ENCODE assay signal across 1 cellular context in the genomic region with DNA sequence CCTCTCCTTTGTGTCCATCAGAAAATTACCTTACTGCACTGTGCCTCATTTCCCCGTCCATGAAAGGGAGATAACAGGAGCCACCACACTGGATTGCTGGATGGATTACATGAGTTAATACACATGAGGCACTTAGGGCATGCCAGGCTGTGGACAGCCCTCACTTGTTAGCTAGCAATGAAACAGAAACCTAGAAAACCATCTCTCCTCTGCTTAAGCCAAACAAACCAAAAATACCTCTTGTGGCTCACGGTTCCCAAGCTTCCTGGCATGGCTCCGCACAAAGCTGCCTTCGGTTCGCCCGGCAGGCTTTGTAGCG.
TF ChIP-seq lines count a peak whose summit lies in the region.

No MANE protein-coding gene starts in this region.

TF ChIP-seq in H1, 55 proteins besides CTCF, POLR2A, EP300 and RAD21:
- TF ChIP-seq, protein P1, sequence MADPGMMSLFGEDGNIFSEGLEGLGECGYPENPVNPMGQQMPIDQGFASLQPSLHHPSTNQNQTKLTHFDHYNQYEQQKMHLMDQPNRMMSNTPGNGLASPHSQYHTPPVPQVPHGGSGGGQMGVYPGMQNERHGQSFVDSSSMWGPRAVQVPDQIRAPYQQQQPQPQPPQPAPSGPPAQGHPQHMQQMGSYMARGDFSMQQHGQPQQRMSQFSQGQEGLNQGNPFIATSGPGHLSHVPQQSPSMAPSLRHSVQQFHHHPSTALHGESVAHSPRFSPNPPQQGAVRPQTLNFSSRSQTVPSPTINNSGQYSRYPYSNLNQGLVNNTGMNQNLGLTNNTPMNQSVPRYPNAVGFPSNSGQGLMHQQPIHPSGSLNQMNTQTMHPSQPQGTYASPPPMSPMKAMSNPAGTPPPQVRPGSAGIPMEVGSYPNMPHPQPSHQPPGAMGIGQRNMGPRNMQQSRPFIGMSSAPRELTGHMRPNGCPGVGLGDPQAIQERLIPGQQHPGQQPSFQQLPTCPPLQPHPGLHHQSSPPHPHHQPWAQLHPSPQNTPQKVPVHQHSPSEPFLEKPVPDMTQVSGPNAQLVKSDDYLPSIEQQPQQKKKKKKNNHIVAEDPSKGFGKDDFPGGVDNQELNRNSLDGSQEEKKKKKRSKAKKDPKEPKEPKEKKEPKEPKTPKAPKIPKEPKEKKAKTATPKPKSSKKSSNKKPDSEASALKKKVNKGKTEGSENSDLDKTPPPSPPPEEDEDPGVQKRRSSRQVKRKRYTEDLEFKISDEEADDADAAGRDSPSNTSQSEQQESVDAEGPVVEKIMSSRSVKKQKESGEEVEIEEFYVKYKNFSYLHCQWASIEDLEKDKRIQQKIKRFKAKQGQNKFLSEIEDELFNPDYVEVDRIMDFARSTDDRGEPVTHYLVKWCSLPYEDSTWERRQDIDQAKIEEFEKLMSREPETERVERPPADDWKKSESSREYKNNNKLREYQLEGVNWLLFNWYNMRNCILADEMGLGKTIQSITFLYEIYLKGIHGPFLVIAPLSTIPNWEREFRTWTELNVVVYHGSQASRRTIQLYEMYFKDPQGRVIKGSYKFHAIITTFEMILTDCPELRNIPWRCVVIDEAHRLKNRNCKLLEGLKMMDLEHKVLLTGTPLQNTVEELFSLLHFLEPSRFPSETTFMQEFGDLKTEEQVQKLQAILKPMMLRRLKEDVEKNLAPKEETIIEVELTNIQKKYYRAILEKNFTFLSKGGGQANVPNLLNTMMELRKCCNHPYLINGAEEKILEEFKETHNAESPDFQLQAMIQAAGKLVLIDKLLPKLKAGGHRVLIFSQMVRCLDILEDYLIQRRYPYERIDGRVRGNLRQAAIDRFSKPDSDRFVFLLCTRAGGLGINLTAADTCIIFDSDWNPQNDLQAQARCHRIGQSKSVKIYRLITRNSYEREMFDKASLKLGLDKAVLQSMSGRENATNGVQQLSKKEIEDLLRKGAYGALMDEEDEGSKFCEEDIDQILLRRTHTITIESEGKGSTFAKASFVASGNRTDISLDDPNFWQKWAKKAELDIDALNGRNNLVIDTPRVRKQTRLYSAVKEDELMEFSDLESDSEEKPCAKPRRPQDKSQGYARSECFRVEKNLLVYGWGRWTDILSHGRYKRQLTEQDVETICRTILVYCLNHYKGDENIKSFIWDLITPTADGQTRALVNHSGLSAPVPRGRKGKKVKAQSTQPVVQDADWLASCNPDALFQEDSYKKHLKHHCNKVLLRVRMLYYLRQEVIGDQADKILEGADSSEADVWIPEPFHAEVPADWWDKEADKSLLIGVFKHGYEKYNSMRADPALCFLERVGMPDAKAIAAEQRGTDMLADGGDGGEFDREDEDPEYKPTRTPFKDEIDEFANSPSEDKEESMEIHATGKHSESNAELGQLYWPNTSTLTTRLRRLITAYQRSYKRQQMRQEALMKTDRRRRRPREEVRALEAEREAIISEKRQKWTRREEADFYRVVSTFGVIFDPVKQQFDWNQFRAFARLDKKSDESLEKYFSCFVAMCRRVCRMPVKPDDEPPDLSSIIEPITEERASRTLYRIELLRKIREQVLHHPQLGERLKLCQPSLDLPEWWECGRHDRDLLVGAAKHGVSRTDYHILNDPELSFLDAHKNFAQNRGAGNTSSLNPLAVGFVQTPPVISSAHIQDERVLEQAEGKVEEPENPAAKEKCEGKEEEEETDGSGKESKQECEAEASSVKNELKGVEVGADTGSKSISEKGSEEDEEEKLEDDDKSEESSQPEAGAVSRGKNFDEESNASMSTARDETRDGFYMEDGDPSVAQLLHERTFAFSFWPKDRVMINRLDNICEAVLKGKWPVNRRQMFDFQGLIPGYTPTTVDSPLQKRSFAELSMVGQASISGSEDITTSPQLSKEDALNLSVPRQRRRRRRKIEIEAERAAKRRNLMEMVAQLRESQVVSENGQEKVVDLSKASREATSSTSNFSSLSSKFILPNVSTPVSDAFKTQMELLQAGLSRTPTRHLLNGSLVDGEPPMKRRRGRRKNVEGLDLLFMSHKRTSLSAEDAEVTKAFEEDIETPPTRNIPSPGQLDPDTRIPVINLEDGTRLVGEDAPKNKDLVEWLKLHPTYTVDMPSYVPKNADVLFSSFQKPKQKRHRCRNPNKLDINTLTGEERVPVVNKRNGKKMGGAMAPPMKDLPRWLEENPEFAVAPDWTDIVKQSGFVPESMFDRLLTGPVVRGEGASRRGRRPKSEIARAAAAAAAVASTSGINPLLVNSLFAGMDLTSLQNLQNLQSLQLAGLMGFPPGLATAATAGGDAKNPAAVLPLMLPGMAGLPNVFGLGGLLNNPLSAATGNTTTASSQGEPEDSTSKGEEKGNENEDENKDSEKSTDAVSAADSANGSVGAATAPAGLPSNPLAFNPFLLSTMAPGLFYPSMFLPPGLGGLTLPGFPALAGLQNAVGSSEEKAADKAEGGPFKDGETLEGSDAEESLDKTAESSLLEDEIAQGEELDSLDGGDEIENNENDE (IDR thresholded peaks at IDR 0.05; ENCODE audit: insufficient replicate concordance, low read length), result no peak
- TF ChIP-seq KDM1A (IDR thresholded peaks at IDR 0.05; ENCODE audit: borderline replicate concordance, low read length) (no peak), CEBPB (IDR thresholded peaks at IDR 0.05; ENCODE audit: low read depth, low read length) (no peak), KDM4A (IDR thresholded peaks at IDR 0.05; ENCODE audit: low read depth, low read length, severe bottlenecking) (no peak), FOSL1 (IDR thresholded peaks at IDR 0.05; ENCODE audit: insufficient read depth, low read depth, low read length) (no peak), BACH1 (IDR thresholded peaks at IDR 0.05; ENCODE audit: low read length) (no peak), SRF (IDR thresholded peaks at IDR 0.05; ENCODE audit: low read depth, low read length) (no peak), SIX5 (IDR thresholded peaks at IDR 0.05; ENCODE audit: low read depth, low read length) (no peak), MAX (IDR thresholded peaks at IDR 0.05) (no peak), ASH2L (IDR thresholded peaks at IDR 0.05; ENCODE audit: low read length) (no peak), TEAD4 (IDR thresholded peaks at IDR 0.05; ENCODE audit: low read depth, low read length) (no peak), BCL11A (IDR thresholded peaks at IDR 0.05; ENCODE audit: low read depth in 2 of 2, low read length in 2 of 2) (no peak), SP2 (IDR thresholded peaks at IDR 0.05; ENCODE audit: low read length) (no peak)
- TF ChIP-seq, protein P2, sequence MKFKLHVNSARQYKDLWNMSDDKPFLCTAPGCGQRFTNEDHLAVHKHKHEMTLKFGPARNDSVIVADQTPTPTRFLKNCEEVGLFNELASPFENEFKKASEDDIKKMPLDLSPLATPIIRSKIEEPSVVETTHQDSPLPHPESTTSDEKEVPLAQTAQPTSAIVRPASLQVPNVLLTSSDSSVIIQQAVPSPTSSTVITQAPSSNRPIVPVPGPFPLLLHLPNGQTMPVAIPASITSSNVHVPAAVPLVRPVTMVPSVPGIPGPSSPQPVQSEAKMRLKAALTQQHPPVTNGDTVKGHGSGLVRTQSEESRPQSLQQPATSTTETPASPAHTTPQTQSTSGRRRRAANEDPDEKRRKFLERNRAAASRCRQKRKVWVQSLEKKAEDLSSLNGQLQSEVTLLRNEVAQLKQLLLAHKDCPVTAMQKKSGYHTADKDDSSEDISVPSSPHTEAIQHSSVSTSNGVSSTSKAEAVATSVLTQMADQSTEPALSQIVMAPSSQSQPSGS (IDR thresholded peaks at IDR 0.05; ENCODE audit: low read length), result no peak
